ENCODE assay signal across 5 cellular contexts in genomic region chr22:50273352-50273751, GRCh38. TPM values are rescaled to one million over a fixed set of nuclear protein-coding genes. Genes with fewer than 3 reads are reported as not detected.
DNase-seq lines count a peak whose midpoint lies in the region; ATAC-seq, FAIRE-seq and TF ChIP-seq lines count a peak whose summit lies in the region.
"Not testable (repeated sequence)": the region's sequence is repeated elsewhere in the genome, so short reads cannot be mapped to it uniquely, and the experiment has no call there.

No MANE protein-coding gene starts in this region.

- not testable (repeated sequence) for BruUV-seq in Panc1 (replicated peaks; lab: Mats Ljungman, UMichigan); HepG2 (replicated peaks; lab: Mats Ljungman, UMichigan)

- WGBS in H9 (ENCODE audit: extremely low coverage, insufficient read length, low lambda C conversion rate): no CpG with 5 or more reads among the region's 11 CpGs
- 100% methylated on average over 1 of the region's 11 CpGs for WGBS in HepG2 (ENCODE audit: low lambda C conversion rate)

- not testable (repeated sequence) for H3K27ac Mint-ChIP-seq in H9, type B pancreatic cell

- not testable (repeated sequence) for H3K4me3 ChIP-seq in Panc1 (ENCODE audit: low read depth in 2 of 2, low read length in 2 of 2); brain microvascular endothelial cell (ENCODE audit: low read depth, low read length); HepG2 (replicated peaks in 1 of 3; ENCODE audit: insufficient read depth in 1 of 3, low read depth in 2 of 3, low read length in 3 of 3)

- not testable (repeated sequence) for H3K9ac ChIP-seq in H9 (ENCODE audit: extremely low read depth, insufficient read length, low read length); HepG2 (ENCODE audit: insufficient read depth, low read depth, low read length)

- H3K36me3 ChIP-seq in Panc1 (ENCODE audit: control insufficient read depth, insufficient read depth, low read length): not testable (repeated sequence)
- H3K36me3 ChIP-seq in brain microvascular endothelial cell (replicated peaks) (peaks cover 31% of the 10 kb centered on the region), HepG2 (replicated peaks in 1 of 2; ENCODE audit: control insufficient read depth in 1 of 2, insufficient read depth in 2 of 2, low read length in 2 of 2) (peaks cover 10% of the 10 kb centered on the region in 2 experiments; a peak in 3 of 5 replicates)

- not testable (repeated sequence) for H2BK5ac ChIP-seq in H9 (ENCODE audit: insufficient read length, low read length)

- H3K56ac ChIP-seq in H9 (ENCODE audit: insufficient read length, low read depth, low read length): not testable (repeated sequence)

- H3K27me3 ChIP-seq in H9 (ENCODE audit: insufficient read depth, low read length) (peaks cover 11% of the 10 kb centered on the region; the same call in 1 of the 2 replicates), HepG2 (ENCODE audit: control insufficient read depth in 1 of 2, insufficient read depth in 2 of 2, low read length in 2 of 2) (peaks cover 9 to 26% of the 10 kb centered on the region in 2 experiments)
- H3K27me3 ChIP-seq in Panc1 (ENCODE audit: control insufficient read depth, insufficient read depth, low read length); brain microvascular endothelial cell (replicated peaks): not testable (repeated sequence)

- H3K23ac ChIP-seq in H9 (ENCODE audit: insufficient read length, low read depth, low read length): not testable (repeated sequence)

- POLR2A ChIA-PET in Panc1 (lab: Charles Lee): interaction anchor here (0.6 kb wide), 1 partner anchor 162 kb away, joined by 3 read pairs; no protein-coding TSS in a partner anchor
- POLR2A ChIA-PET in HepG2 (lab: Yijun Ruan, JAX): not testable (repeated sequence)

- H3K4me2 ChIP-seq in H9 (ENCODE audit: insufficient read depth, insufficient read length, low read length); HepG2 (ENCODE audit: low read depth, low read length): not testable (repeated sequence)

- CTCF ChIA-PET in Panc1 (lab: Charles Lee) (interaction anchor here (0.9 kb wide), 1 partner anchor 21 kb away, joined by 3 read pairs; no protein-coding TSS in a partner anchor), HepG2 (lab: Yijun Ruan, JAX; ENCODE audit: low intra/inter-chr PET ratio, low total read pairs) (interaction anchor here (1.1 to 4.2 kb wide), 2 partner anchors 22 to 69 kb away, joined by 3 to 125 read pairs; partner anchors contain the start of genes HDAC10 and PPP6R2)

- H3K23me2 ChIP-seq in H9 (ENCODE audit: insufficient read length, low read depth, low read length, poor library complexity, severe bottlenecking): not testable (repeated sequence)

- H3K4me3 Mint-ChIP-seq in H9, type B pancreatic cell: not testable (repeated sequence)

- H4K5ac ChIP-seq in H9 (ENCODE audit: insufficient read length, low read depth, low read length): not testable (repeated sequence)

- peak; percentile 28; the same call in 1 of the 3 replicates for TF ChIP-seq CTCF in H9 (conservative IDR thresholded peaks at IDR 0.05)
- peak; percentile 17; the same call in 1 of the 2 replicates for TF ChIP-seq CTCF in Panc1 (IDR thresholded peaks at IDR 0.05)
- peak; percentile 8 for TF ChIP-seq CTCF in brain microvascular endothelial cell (IDR thresholded peaks at IDR 0.05; ENCODE audit: low read depth, low read length, missing control alignments)
- peak; percentile 30; the same call in 1 of the 2 replicates for TF ChIP-seq CTCF in HepG2 (CRISPR knock-in tag; IDR thresholded peaks at IDR 0.05)
- TF ChIP-seq CTCF in type B pancreatic cell (conservative IDR thresholded peaks at IDR 0.05): peak; percentile 45

- not testable (repeated sequence) for H3K14ac ChIP-seq in H9 (ENCODE audit: insufficient read depth, low read length)

- intact Hi-C loops in Panc1 (cut with micrococcal nuclease; ENCODE audit: unreplicated experiment): loop anchor here (5.0 kb wide), 1 partner anchor 69 kb away; the partner anchor contains the start of gene PPP6R2
- intact Hi-C loops in HepG2 (cut with micrococcal nuclease; ENCODE audit: unreplicated experiment): not testable (repeated sequence)

- H4K91ac ChIP-seq in H9 (ENCODE audit: insufficient read length, low read depth, low read length): not testable (repeated sequence)

- not testable (repeated sequence) for H2BK20ac ChIP-seq in H9 (ENCODE audit: low read depth, low read length, poor library complexity, severe bottlenecking)

- peaks cover 8 to 13% of the 10 kb centered on the region in 2 experiments for H3K9me3 Mint-ChIP-seq in H9
- H3K9me3 Mint-ChIP-seq in type B pancreatic cell: not testable (repeated sequence)

- peaks cover 33% of the 10 kb centered on the region for H3K27me3 Mint-ChIP-seq in H9 (ENCODE audit: low read depth)
- H3K27me3 Mint-ChIP-seq in type B pancreatic cell: not testable (repeated sequence)

- H2BK120ac ChIP-seq in H9 (ENCODE audit: low read depth, low read length, poor library complexity, severe bottlenecking): not testable (repeated sequence)

- FAIRE-seq in HepG2 (lab: Jason Lieb, UNC): not testable (repeated sequence)

- not testable (repeated sequence) for H4K8ac ChIP-seq in H9 (replicated peaks; ENCODE audit: insufficient read length, low read depth, low read length)

- peaks cover 25 to 42% (median 34%) of the 10 kb centered on the region in 3 experiments for H3K36me3 Mint-ChIP-seq in H9 (ENCODE audit: insufficient read depth in 1 of 3, low read depth in 3 of 3)
- not testable (repeated sequence) for H3K36me3 Mint-ChIP-seq in type B pancreatic cell

- H4K20me1 ChIP-seq in H9 (ENCODE audit: control insufficient read depth, insufficient read depth, insufficient read length); HepG2 (ENCODE audit: insufficient read depth, low read length): not testable (repeated sequence)

- H3K4me1 ChIP-seq in H9 (ENCODE audit: insufficient read depth, low read length): not testable (repeated sequence)
- H3K4me1 ChIP-seq in Panc1 (ENCODE audit: control insufficient read depth, insufficient read depth, low read length) (peaks cover 23% of the 10 kb centered on the region), HepG2 (ENCODE audit: insufficient read depth, low read length) (peaks cover 33% of the 10 kb centered on the region)

- not testable (repeated sequence) for H3K4ac ChIP-seq in H9 (ENCODE audit: low read depth, low read length)

- not testable (repeated sequence) for TF ChIP-seq POLR2A in HepG2 (IDR thresholded peaks at IDR 0.05; ENCODE audit: insufficient read depth in 1 of 2, low read depth in 2 of 2, low read length in 2 of 2)

- ATAC-seq in Panc1, HepG2: not testable (repeated sequence)

- H3K9me3 ChIP-seq in H9 (ENCODE audit: control insufficient read depth, low read depth, low read length); Panc1 (ENCODE audit: control insufficient read depth, insufficient read depth, low read depth, low read length); HepG2 (ENCODE audit: low read length): not testable (repeated sequence)

- not testable (repeated sequence) for H2AFZ ChIP-seq in H9 (ENCODE audit: low read length); HepG2 (ENCODE audit: low read length)

- TF ChIP-seq RAD21 in HepG2 (CRISPR knock-in tag; IDR thresholded peaks at IDR 0.05): not testable (repeated sequence)

- H2BK15ac ChIP-seq in H9 (ENCODE audit: low read depth, low read length): not testable (repeated sequence)

- H3K79me1 ChIP-seq in H9 (ENCODE audit: insufficient read depth, low read depth, low read length, poor library complexity, severe bottlenecking): not testable (repeated sequence)

- H3K79me2 ChIP-seq in H9 (ENCODE audit: insufficient read depth, low read length); HepG2 (ENCODE audit: insufficient read depth, low read length): not testable (repeated sequence)

- H3T11ph ChIP-seq in H9 (ENCODE audit: low read length): not testable (repeated sequence)

- DNase-seq in H9; Panc1 (ENCODE audit: low read depth, low spot score); brain microvascular endothelial cell; HepG2 (ENCODE audit: low spot score); type B pancreatic cell (ENCODE audit: extremely low spot score, unreplicated experiment): not testable (repeated sequence)

- H2AK5ac ChIP-seq in H9 (ENCODE audit: insufficient read length, low read length): not testable (repeated sequence)

- not testable (repeated sequence) for TF ChIP-seq EP300 in HepG2 (IDR thresholded peaks at IDR 0.05; ENCODE audit: low read depth in 2 of 2, low read length in 2 of 2); HepG2 (CRISPR knock-in tag; IDR thresholded peaks at IDR 0.05; ENCODE audit: borderline replicate concordance)

- in situ Hi-C loops in Panc1 (cut with HindIII; ENCODE audit: low pct_unique_long_range_greater_than_20kb, low sequenced_read_pairs); brain microvascular endothelial cell (cut with HindIII; ENCODE audit: low pct_ligation_motif_present, low sequenced_read_pairs); HepG2 (cut with HindIII; ENCODE audit: extremely low pct_ligation_motif_present, low pct_unique_long_range_greater_than_20kb): not testable (repeated sequence)

- H3K18ac ChIP-seq in H9 (ENCODE audit: insufficient read length, low read depth, low read length): not testable (repeated sequence)

- H3K27ac ChIP-seq in H9 (ENCODE audit: insufficient read length, low read depth, low read length); Panc1 (ENCODE audit: low read length); brain microvascular endothelial cell; HepG2 (ENCODE audit: extremely low read length, insufficient read depth, low read length): not testable (repeated sequence)

- peaks cover 2 to 12% of the 10 kb centered on the region in 2 experiments; a peak in 3 of 4 replicates for H3K4me1 Mint-ChIP-seq in H9
- H3K4me1 Mint-ChIP-seq in type B pancreatic cell (ENCODE audit: unreplicated experiment): not testable (repeated sequence)

- not testable (repeated sequence) for H2BK12ac ChIP-seq in H9 (ENCODE audit: insufficient read length, low read depth, low read length)

RNA-seq across cellular contexts. Expression of gene MAPK11, which starts 3.2 kb away (rescaled TPM):
- 1.5 and 2.1 TPM in 2 replicates for total RNA-seq in H9 (2021)
- total RNA-seq in Panc1 (2021; ENCODE audit: unreplicated experiment): 77.7 TPM
- 105 TPM for polyA plus RNA-seq in Panc1 (2012; ENCODE audit: insufficient read length)
- total RNA-seq in HepG2 (2016; rRNA removed; fragmentation: Illumina TruSeq; extraction: Trizol): 0.15 TPM in 1 of 2 replicates, not detected in the other
- total RNA-seq in HepG2 (2016; cell fraction: cytosol; rRNA removed; fragmentation: Illumina TruSeq; extraction: Trizol; ENCODE audit: low read depth): not detected in 2 replicates
- 0.12 and 0.15 TPM in 2 replicates for total RNA-seq in HepG2 (2016; cell fraction: insoluble cytoplasmic fraction; rRNA removed; fragmentation: Illumina TruSeq; extraction: Trizol)
- total RNA-seq in HepG2 (2016; cell fraction: membrane; rRNA removed; fragmentation: Illumina TruSeq; extraction: Trizol): 0.10 and 0.19 TPM in 2 replicates
- total RNA-seq in HepG2 (2016; cell fraction: nucleus; rRNA removed; fragmentation: Illumina TruSeq; extraction: Trizol): 0.28 TPM in 1 of 2 replicates, not detected in the other
- polyA plus RNA-seq in HepG2 (2011; rRNA removed): 0.17 and 0.46 TPM in 2 replicates
- 0.13 and 0.19 TPM in 2 replicates for polyA plus RNA-seq in HepG2 (2011; cell fraction: cytosol; rRNA removed)
- 1.9 TPM in 2 replicates for polyA plus RNA-seq in HepG2 (2011; cell fraction: nucleus; rRNA removed)
- 0.21 TPM in 1 of 2 replicates, not detected in the other for polyA plus RNA-seq in HepG2 (2012)
- polyA plus RNA-seq in HepG2 (2016; cell fraction: cytosol; fragmentation: Illumina TruSeq; extraction: Trizol; ENCODE audit: low read depth): 0.05 and 0.07 TPM in 2 replicates
- 0.19 and 0.24 TPM in 2 replicates for polyA plus RNA-seq in HepG2 (2016; cell fraction: insoluble cytoplasmic fraction; fragmentation: Illumina TruSeq; extraction: Trizol; ENCODE audit: low read depth)
- 0.13 TPM in 1 of 2 replicates, not detected in the other for polyA plus RNA-seq in HepG2 (2016; cell fraction: membrane; fragmentation: Illumina TruSeq; extraction: Trizol; ENCODE audit: low read depth)
- polyA plus RNA-seq in HepG2 (2016; cell fraction: nucleus; fragmentation: Illumina TruSeq; extraction: Trizol; ENCODE audit: insufficient read depth, low read depth): 0.25 and 0.37 TPM in 2 replicates
- 0.58 and 0.94 TPM in 2 replicates for polyA minus RNA-seq in HepG2 (2011; rRNA and poly(A)+ RNA removed; ENCODE audit: low replicate concordance)
- not detected in 2 replicates for polyA minus RNA-seq in HepG2 (2011; cell fraction: cytosol; rRNA and poly(A)+ RNA removed)
- polyA minus RNA-seq in HepG2 (2011; cell fraction: nucleus; rRNA and poly(A)+ RNA removed): 0.13 TPM in 1 of 2 replicates, not detected in the other
- 4.0 and 7.4 TPM in 2 replicates for total RNA-seq in type B pancreatic cell (ENCODE audit: low replicate concordance)

RNA-seq across cellular contexts. Expression of gene MAPK12, which starts 11.9 kb away (rescaled TPM):
- 31.3 and 32.3 TPM in 2 replicates for total RNA-seq in H9 (2021)
- total RNA-seq in Panc1 (2021; ENCODE audit: unreplicated experiment): 74.6 TPM
- polyA plus RNA-seq in Panc1 (2012; ENCODE audit: insufficient read length): 81.1 TPM
- total RNA-seq in HepG2 (2016; rRNA removed; fragmentation: Illumina TruSeq; extraction: Trizol): 15.0 and 23.3 TPM in 2 replicates
- 25.0 and 26.8 TPM in 2 replicates for total RNA-seq in HepG2 (2016; cell fraction: cytosol; rRNA removed; fragmentation: Illumina TruSeq; extraction: Trizol; ENCODE audit: low read depth)
- total RNA-seq in HepG2 (2016; cell fraction: insoluble cytoplasmic fraction; rRNA removed; fragmentation: Illumina TruSeq; extraction: Trizol): 15.4 and 25.6 TPM in 2 replicates
- 43.0 and 45.2 TPM in 2 replicates for total RNA-seq in HepG2 (2016; cell fraction: membrane; rRNA removed; fragmentation: Illumina TruSeq; extraction: Trizol)
- 20.3 and 23.6 TPM in 2 replicates for total RNA-seq in HepG2 (2016; cell fraction: nucleus; rRNA removed; fragmentation: Illumina TruSeq; extraction: Trizol)
- polyA plus RNA-seq in HepG2 (2011; rRNA removed): 22.2 and 22.8 TPM in 2 replicates
- polyA plus RNA-seq in HepG2 (2011; cell fraction: cytosol; rRNA removed): 12.9 and 20.7 TPM in 2 replicates
- 115 and 151 TPM in 2 replicates for polyA plus RNA-seq in HepG2 (2011; cell fraction: nucleus; rRNA removed)
- 6.9 and 10.9 TPM in 2 replicates for polyA plus RNA-seq in HepG2 (2012)
- 27.8 and 28.1 TPM in 2 replicates for polyA plus RNA-seq in HepG2 (2016; cell fraction: cytosol; fragmentation: Illumina TruSeq; extraction: Trizol; ENCODE audit: low read depth)
- polyA plus RNA-seq in HepG2 (2016; cell fraction: insoluble cytoplasmic fraction; fragmentation: Illumina TruSeq; extraction: Trizol; ENCODE audit: low read depth): 14.6 and 16.4 TPM in 2 replicates
- 37.0 and 38.8 TPM in 2 replicates for polyA plus RNA-seq in HepG2 (2016; cell fraction: membrane; fragmentation: Illumina TruSeq; extraction: Trizol; ENCODE audit: low read depth)
- 56.9 and 60.1 TPM in 2 replicates for polyA plus RNA-seq in HepG2 (2016; cell fraction: nucleus; fragmentation: Illumina TruSeq; extraction: Trizol; ENCODE audit: insufficient read depth, low read depth)
- polyA minus RNA-seq in HepG2 (2011; rRNA and poly(A)+ RNA removed; ENCODE audit: low replicate concordance): 16.5 and 18.7 TPM in 2 replicates
- polyA minus RNA-seq in HepG2 (2011; cell fraction: cytosol; rRNA and poly(A)+ RNA removed): 5.1 and 9.2 TPM in 2 replicates
- polyA minus RNA-seq in HepG2 (2011; cell fraction: nucleus; rRNA and poly(A)+ RNA removed): 25.6 and 25.8 TPM in 2 replicates
- 11.4 and 31.3 TPM in 2 replicates for total RNA-seq in type B pancreatic cell (ENCODE audit: low replicate concordance)

RNA-seq across cellular contexts. Expression of gene HDAC10, which starts 22.3 kb away (rescaled TPM):
- total RNA-seq in H9 (2021) (41.1 and 45.0 TPM in 2 replicates), Panc1 (2021; ENCODE audit: unreplicated experiment) (71.3 TPM), HepG2 (2016; rRNA removed; fragmentation: Illumina TruSeq; extraction: Trizol) (4.0 and 13.9 TPM in 2 replicates), type B pancreatic cell (ENCODE audit: low replicate concordance) (29.5 and 37.1 TPM in 2 replicates)
- polyA plus RNA-seq in Panc1 (2012; ENCODE audit: insufficient read length): 74.6 TPM
- 7.1 and 8.7 TPM in 2 replicates for total RNA-seq in HepG2 (2016; cell fraction: cytosol; rRNA removed; fragmentation: Illumina TruSeq; extraction: Trizol; ENCODE audit: low read depth)
- total RNA-seq in HepG2 (2016; cell fraction: insoluble cytoplasmic fraction; rRNA removed; fragmentation: Illumina TruSeq; extraction: Trizol): 4.1 and 13.9 TPM in 2 replicates
- total RNA-seq in HepG2 (2016; cell fraction: membrane; rRNA removed; fragmentation: Illumina TruSeq; extraction: Trizol): 4.4 and 4.6 TPM in 2 replicates
- 23.1 and 23.7 TPM in 2 replicates for total RNA-seq in HepG2 (2016; cell fraction: nucleus; rRNA removed; fragmentation: Illumina TruSeq; extraction: Trizol)
- 14.9 and 19.7 TPM in 2 replicates for polyA plus RNA-seq in HepG2 (2011; rRNA removed)
- 1.8 and 3.9 TPM in 2 replicates for polyA plus RNA-seq in HepG2 (2011; cell fraction: cytosol; rRNA removed)
- polyA plus RNA-seq in HepG2 (2011; cell fraction: nucleus; rRNA removed): 257 and 366 TPM in 2 replicates
- 15.0 and 23.8 TPM in 2 replicates for polyA plus RNA-seq in HepG2 (2012)
- 0.86 TPM in 2 replicates for polyA plus RNA-seq in HepG2 (2016; cell fraction: cytosol; fragmentation: Illumina TruSeq; extraction: Trizol; ENCODE audit: low read depth)
- 3.2 and 5.7 TPM in 2 replicates for polyA plus RNA-seq in HepG2 (2016; cell fraction: insoluble cytoplasmic fraction; fragmentation: Illumina TruSeq; extraction: Trizol; ENCODE audit: low read depth)
- polyA plus RNA-seq in HepG2 (2016; cell fraction: membrane; fragmentation: Illumina TruSeq; extraction: Trizol; ENCODE audit: low read depth): 2.1 TPM in 2 replicates
- polyA plus RNA-seq in HepG2 (2016; cell fraction: nucleus; fragmentation: Illumina TruSeq; extraction: Trizol; ENCODE audit: insufficient read depth, low read depth): 72.4 and 82.8 TPM in 2 replicates
- 7.7 and 20.9 TPM in 2 replicates for polyA minus RNA-seq in HepG2 (2011; rRNA and poly(A)+ RNA removed; ENCODE audit: low replicate concordance)
- 3.9 and 4.2 TPM in 2 replicates for polyA minus RNA-seq in HepG2 (2011; cell fraction: cytosol; rRNA and poly(A)+ RNA removed)
- polyA minus RNA-seq in HepG2 (2011; cell fraction: nucleus; rRNA and poly(A)+ RNA removed): 34.9 and 37.9 TPM in 2 replicates

RNA-seq across cellular contexts. Expression of gene TUBGCP6, which starts 28.5 kb away (rescaled TPM):
- total RNA-seq in H9 (2021) (28.4 and 29.0 TPM in 2 replicates), Panc1 (2021; ENCODE audit: unreplicated experiment) (31.3 TPM), HepG2 (2016; rRNA removed; fragmentation: Illumina TruSeq; extraction: Trizol) (5.8 and 15.7 TPM in 2 replicates), type B pancreatic cell (ENCODE audit: low replicate concordance) (43.0 and 51.4 TPM in 2 replicates)
- 31.3 TPM for polyA plus RNA-seq in Panc1 (2012; ENCODE audit: insufficient read length)
- 3.8 and 4.4 TPM in 2 replicates for total RNA-seq in HepG2 (2016; cell fraction: cytosol; rRNA removed; fragmentation: Illumina TruSeq; extraction: Trizol; ENCODE audit: low read depth)
- 4.6 and 17.4 TPM in 2 replicates for total RNA-seq in HepG2 (2016; cell fraction: insoluble cytoplasmic fraction; rRNA removed; fragmentation: Illumina TruSeq; extraction: Trizol)
- 4.6 and 5.1 TPM in 2 replicates for total RNA-seq in HepG2 (2016; cell fraction: membrane; rRNA removed; fragmentation: Illumina TruSeq; extraction: Trizol)
- 23.1 and 29.5 TPM in 2 replicates for total RNA-seq in HepG2 (2016; cell fraction: nucleus; rRNA removed; fragmentation: Illumina TruSeq; extraction: Trizol)
- polyA plus RNA-seq in HepG2 (2011; rRNA removed): 14.6 and 23.7 TPM in 2 replicates
- polyA plus RNA-seq in HepG2 (2011; cell fraction: cytosol; rRNA removed): 2.6 and 4.8 TPM in 2 replicates
- polyA plus RNA-seq in HepG2 (2011; cell fraction: nucleus; rRNA removed): 276 and 340 TPM in 2 replicates
- 13.4 and 15.8 TPM in 2 replicates for polyA plus RNA-seq in HepG2 (2012)
- polyA plus RNA-seq in HepG2 (2016; cell fraction: cytosol; fragmentation: Illumina TruSeq; extraction: Trizol; ENCODE audit: low read depth): 0.95 and 1.2 TPM in 2 replicates
- polyA plus RNA-seq in HepG2 (2016; cell fraction: insoluble cytoplasmic fraction; fragmentation: Illumina TruSeq; extraction: Trizol; ENCODE audit: low read depth): 3.6 and 4.4 TPM in 2 replicates
- polyA plus RNA-seq in HepG2 (2016; cell fraction: membrane; fragmentation: Illumina TruSeq; extraction: Trizol; ENCODE audit: low read depth): 0.86 and 2.1 TPM in 2 replicates
- polyA plus RNA-seq in HepG2 (2016; cell fraction: nucleus; fragmentation: Illumina TruSeq; extraction: Trizol; ENCODE audit: insufficient read depth, low read depth): 62.8 and 72.9 TPM in 2 replicates
- 11.6 and 16.8 TPM in 2 replicates for polyA minus RNA-seq in HepG2 (2011; rRNA and poly(A)+ RNA removed; ENCODE audit: low replicate concordance)
- polyA minus RNA-seq in HepG2 (2011; cell fraction: cytosol; rRNA and poly(A)+ RNA removed): 2.7 and 4.0 TPM in 2 replicates
- 32.9 and 40.9 TPM in 2 replicates for polyA minus RNA-seq in HepG2 (2011; cell fraction: nucleus; rRNA and poly(A)+ RNA removed)

RNA-seq across cellular contexts. Expression of gene PLXNB2, which starts 34.1 kb away (rescaled TPM):
- 84.4 and 87.6 TPM in 2 replicates for total RNA-seq in H9 (2021)
- 227 TPM for total RNA-seq in Panc1 (2021; ENCODE audit: unreplicated experiment)
- polyA plus RNA-seq in Panc1 (2012; ENCODE audit: insufficient read length): 239 TPM
- total RNA-seq in HepG2 (2016; rRNA removed; fragmentation: Illumina TruSeq; extraction: Trizol): 19.3 and 32.6 TPM in 2 replicates
- 4.6 and 4.9 TPM in 2 replicates for total RNA-seq in HepG2 (2016; cell fraction: cytosol; rRNA removed; fragmentation: Illumina TruSeq; extraction: Trizol; ENCODE audit: low read depth)
- 16.8 and 32.7 TPM in 2 replicates for total RNA-seq in HepG2 (2016; cell fraction: insoluble cytoplasmic fraction; rRNA removed; fragmentation: Illumina TruSeq; extraction: Trizol)
- total RNA-seq in HepG2 (2016; cell fraction: membrane; rRNA removed; fragmentation: Illumina TruSeq; extraction: Trizol): 13.7 and 15.6 TPM in 2 replicates
- 43.2 and 57.8 TPM in 2 replicates for total RNA-seq in HepG2 (2016; cell fraction: nucleus; rRNA removed; fragmentation: Illumina TruSeq; extraction: Trizol)
- polyA plus RNA-seq in HepG2 (2011; rRNA removed): 68.9 and 79.4 TPM in 2 replicates
- polyA plus RNA-seq in HepG2 (2011; cell fraction: cytosol; rRNA removed): 46.5 and 75.4 TPM in 2 replicates
- 265 and 413 TPM in 2 replicates for polyA plus RNA-seq in HepG2 (2011; cell fraction: nucleus; rRNA removed)
- 53.9 and 72.9 TPM in 2 replicates for polyA plus RNA-seq in HepG2 (2012)
- 5.5 and 6.2 TPM in 2 replicates for polyA plus RNA-seq in HepG2 (2016; cell fraction: cytosol; fragmentation: Illumina TruSeq; extraction: Trizol; ENCODE audit: low read depth)
- polyA plus RNA-seq in HepG2 (2016; cell fraction: insoluble cytoplasmic fraction; fragmentation: Illumina TruSeq; extraction: Trizol; ENCODE audit: low read depth): 16.2 and 23.0 TPM in 2 replicates
- polyA plus RNA-seq in HepG2 (2016; cell fraction: membrane; fragmentation: Illumina TruSeq; extraction: Trizol; ENCODE audit: low read depth): 10.1 and 11.9 TPM in 2 replicates
- 148 and 155 TPM in 2 replicates for polyA plus RNA-seq in HepG2 (2016; cell fraction: nucleus; fragmentation: Illumina TruSeq; extraction: Trizol; ENCODE audit: insufficient read depth, low read depth)
- polyA minus RNA-seq in HepG2 (2011; rRNA and poly(A)+ RNA removed; ENCODE audit: low replicate concordance): 61.5 and 149 TPM in 2 replicates
- polyA minus RNA-seq in HepG2 (2011; cell fraction: cytosol; rRNA and poly(A)+ RNA removed): 76.6 and 89.8 TPM in 2 replicates
- 57.9 and 61.3 TPM in 2 replicates for polyA minus RNA-seq in HepG2 (2011; cell fraction: nucleus; rRNA and poly(A)+ RNA removed)
- total RNA-seq in type B pancreatic cell (ENCODE audit: low replicate concordance): 352 and 500 TPM in 2 replicates
